ENCODE assay signal across 1 cellular context in the genomic region with DNA sequence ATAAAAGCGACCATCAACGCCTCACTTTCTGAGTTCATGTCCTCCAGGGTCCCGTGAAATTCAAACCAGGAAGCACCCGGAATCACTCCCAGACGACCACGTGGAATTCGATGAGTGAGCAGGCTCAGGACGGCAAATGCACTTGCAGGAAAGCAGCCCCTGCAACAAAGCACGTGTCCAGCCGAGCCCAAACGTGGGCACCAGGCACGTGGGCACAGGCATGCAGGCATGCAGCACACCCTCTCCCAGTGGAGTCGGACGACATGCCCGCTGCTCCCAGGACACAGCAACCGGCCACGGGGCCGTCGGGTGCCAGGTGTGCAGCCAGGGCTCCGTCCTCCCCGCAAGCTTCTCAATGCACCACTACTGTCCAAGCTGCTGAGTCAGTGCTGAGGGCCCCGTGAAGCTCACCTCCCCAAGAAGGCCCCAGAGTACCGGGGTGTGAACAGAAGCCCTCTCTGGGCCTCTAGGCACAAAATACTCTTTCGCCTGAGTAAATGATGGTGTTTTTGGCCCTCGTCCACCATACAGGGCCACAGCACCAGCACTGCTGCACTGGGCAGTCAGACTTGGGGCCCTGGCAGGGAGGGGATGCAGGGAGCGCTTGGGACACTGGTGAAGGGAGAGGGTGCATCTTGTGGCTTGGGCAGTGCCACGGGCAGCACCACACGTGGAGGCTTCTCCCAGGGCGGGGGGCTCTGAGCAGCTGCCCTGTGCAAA.
TF ChIP-seq lines count a peak whose summit lies in the region.

No MANE protein-coding gene starts in this region.

TF ChIP-seq in GM23338, 12 proteins besides CTCF, POLR2A, EP300 and RAD21 (continued from another document):
- TF ChIP-seq, protein P1, sequence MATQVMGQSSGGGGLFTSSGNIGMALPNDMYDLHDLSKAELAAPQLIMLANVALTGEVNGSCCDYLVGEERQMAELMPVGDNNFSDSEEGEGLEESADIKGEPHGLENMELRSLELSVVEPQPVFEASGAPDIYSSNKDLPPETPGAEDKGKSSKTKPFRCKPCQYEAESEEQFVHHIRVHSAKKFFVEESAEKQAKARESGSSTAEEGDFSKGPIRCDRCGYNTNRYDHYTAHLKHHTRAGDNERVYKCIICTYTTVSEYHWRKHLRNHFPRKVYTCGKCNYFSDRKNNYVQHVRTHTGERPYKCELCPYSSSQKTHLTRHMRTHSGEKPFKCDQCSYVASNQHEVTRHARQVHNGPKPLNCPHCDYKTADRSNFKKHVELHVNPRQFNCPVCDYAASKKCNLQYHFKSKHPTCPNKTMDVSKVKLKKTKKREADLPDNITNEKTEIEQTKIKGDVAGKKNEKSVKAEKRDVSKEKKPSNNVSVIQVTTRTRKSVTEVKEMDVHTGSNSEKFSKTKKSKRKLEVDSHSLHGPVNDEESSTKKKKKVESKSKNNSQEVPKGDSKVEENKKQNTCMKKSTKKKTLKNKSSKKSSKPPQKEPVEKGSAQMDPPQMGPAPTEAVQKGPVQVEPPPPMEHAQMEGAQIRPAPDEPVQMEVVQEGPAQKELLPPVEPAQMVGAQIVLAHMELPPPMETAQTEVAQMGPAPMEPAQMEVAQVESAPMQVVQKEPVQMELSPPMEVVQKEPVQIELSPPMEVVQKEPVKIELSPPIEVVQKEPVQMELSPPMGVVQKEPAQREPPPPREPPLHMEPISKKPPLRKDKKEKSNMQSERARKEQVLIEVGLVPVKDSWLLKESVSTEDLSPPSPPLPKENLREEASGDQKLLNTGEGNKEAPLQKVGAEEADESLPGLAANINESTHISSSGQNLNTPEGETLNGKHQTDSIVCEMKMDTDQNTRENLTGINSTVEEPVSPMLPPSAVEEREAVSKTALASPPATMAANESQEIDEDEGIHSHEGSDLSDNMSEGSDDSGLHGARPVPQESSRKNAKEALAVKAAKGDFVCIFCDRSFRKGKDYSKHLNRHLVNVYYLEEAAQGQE (IDR thresholded peaks at IDR 0.05; ENCODE audit: unreplicated experiment): no peak
- TF ChIP-seq ZNF462 (CRISPR knock-in tag; IDR thresholded peaks at IDR 0.05): no peak
- no peak for TF ChIP-seq JUNB (IDR thresholded peaks at IDR 0.05; ENCODE audit: unreplicated experiment)
